9 cellular contexts compared by ENCODE assay signal in the genomic region with DNA sequence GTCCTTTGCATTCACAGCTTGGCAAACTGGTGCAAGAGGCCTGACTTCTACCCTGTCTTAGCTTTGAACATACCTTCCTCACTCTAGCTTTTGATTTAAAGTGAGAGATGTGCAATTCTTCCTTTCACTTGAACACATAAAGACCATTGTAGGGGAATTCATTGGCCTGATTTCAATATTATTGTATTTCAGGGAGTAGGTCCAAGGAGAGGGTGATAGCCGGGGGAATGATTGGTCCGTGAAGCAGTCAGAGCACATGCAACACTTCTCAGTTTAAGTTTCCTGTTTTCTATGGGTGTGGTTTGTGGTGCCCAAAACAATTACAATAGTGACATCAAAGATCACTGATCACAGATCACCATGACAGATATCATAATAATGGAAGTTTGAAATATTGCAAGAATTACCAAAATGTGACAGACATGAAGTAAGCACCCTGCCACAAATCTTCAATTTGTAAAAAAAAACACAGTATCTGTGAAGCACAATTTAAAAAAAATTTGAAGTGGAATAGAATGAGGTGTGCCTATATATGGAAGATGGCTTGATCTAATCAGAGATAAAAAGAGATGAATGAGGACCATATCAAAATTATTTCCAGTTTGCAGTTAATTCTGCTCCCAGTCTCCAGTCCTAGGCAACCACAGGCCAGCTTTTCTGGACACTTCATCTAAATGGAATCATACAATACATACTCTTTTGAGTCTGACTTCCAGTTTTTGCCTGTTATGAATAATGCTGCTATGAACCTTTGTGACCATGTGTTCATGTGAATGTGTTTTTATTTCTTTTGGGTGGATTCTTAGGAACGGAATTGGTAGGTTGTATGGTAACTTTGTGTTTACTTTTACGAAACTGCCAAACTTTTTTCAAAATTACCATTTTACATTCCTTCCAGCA. TPM values are rescaled to one million over a fixed set of nuclear protein-coding genes. Genes with fewer than 3 reads are reported as not detected.
DNase-seq lines count a peak whose midpoint lies in the region; ATAC-seq and TF ChIP-seq lines count a peak whose summit lies in the region.
"Had no signal": no experiment of that assay in that cellular context is flagged by ENCODE, and none has a peak within 500 bp of the region (broad histone marks: within the 10 kb centered on the region; RNA-seq: fewer than 3 reads in every experiment).

No MANE protein-coding gene starts in this region.

- TF ChIP-seq CTCF in nephron progenitor cell (IDR thresholded peaks at IDR 0.05) = no peak

- peak; percentile 77 for DNase-seq in activated CD4-positive, alpha-beta T cell treated with anti-CD3 and anti-CD28 coated beads, Interleukin-2, amount 10 ng/mL, durations not matched to agents 24 days and 14 days
- no peak for DNase-seq in activated CD4-positive, alpha-beta T cell treated with anti-CD3 and anti-CD28 coated beads for 48 hours
- DNase-seq in fibroblast of peridontal ligament (ENCODE audit: extremely low read depth) (peak; percentile 56), superior temporal gyrus (ENCODE audit: extremely low spot score) (peak; percentile 47), kidney tubule cell (ENCODE audit: low spot score) (no peak), nephron progenitor cell (no peak)
- DNase-seq: body of pancreas had no signal

- peak overlapping the region; percentile 88 for H3K27ac Mint-ChIP-seq in activated CD4-positive, alpha-beta T cell treated with anti-CD3 and anti-CD28 coated beads, Interleukin-2, amount 10 ng/mL, durations not matched to agents 24 days and 14 days
- no peak overlapping the region for H3K27ac Mint-ChIP-seq in nephron progenitor cell

- peak overlapping the region; percentile 49 for H3K4me3 Mint-ChIP-seq in activated CD4-positive, alpha-beta T cell treated with anti-CD3 and anti-CD28 coated beads, Interleukin-2, amount 10 ng/mL, durations not matched to agents 24 days and 14 days
- H3K4me3 Mint-ChIP-seq in nephron progenitor cell = no peak overlapping the region

- intact Hi-C loops in activated CD4-positive, alpha-beta T cell treated with anti-CD3 and anti-CD28 coated beads, Interleukin-2, amount 10 ng/mL, durations not matched to agents 24 days and 14 days (cut with micrococcal nuclease) = loop anchor here (5.0 kb wide), 1 partner anchor 57 kb away; no protein-coding TSS in a partner anchor

- H3K9me3 Mint-ChIP-seq in activated CD4-positive, alpha-beta T cell treated with anti-CD3 and anti-CD28 coated beads, Interleukin-2, amount 10 ng/mL, durations not matched to agents 24 days and 14 days = no peaks in the 10 kb centered on the region
- peaks cover 14% of the 10 kb centered on the region for H3K9me3 Mint-ChIP-seq in nephron progenitor cell

- H3K4me1 Mint-ChIP-seq in activated CD4-positive, alpha-beta T cell treated with anti-CD3 and anti-CD28 coated beads, Interleukin-2, amount 10 ng/mL, durations not matched to agents 24 days and 14 days = peaks cover 35% of the 10 kb centered on the region
- H3K4me1 Mint-ChIP-seq in nephron progenitor cell = peaks cover 8% of the 10 kb centered on the region

- H3K36me3 Mint-ChIP-seq in activated CD4-positive, alpha-beta T cell treated with anti-CD3 and anti-CD28 coated beads, Interleukin-2, amount 10 ng/mL, durations not matched to agents 24 days and 14 days (ENCODE audit: low read depth) = peaks cover 35% of the 10 kb centered on the region
- peaks cover 33% of the 10 kb centered on the region for H3K36me3 Mint-ChIP-seq in nephron progenitor cell (ENCODE audit: low read depth)

- ATAC-seq in SK-N-SH treated with all-trans-retinoic acid at 6 μM for 48 hours = peak; percentile 50; the same call in 2 of the 3 replicates
- ATAC-seq in HG03039 (IDR thresholded peaks at IDR 0.05; ENCODE audit: unreplicated experiment) = no peak
- ATAC-seq: body of pancreas had no signal

- no peaks in the 10 kb centered on the region for H3K27me3 Mint-ChIP-seq in activated CD4-positive, alpha-beta T cell treated with anti-CD3 and anti-CD28 coated beads, Interleukin-2, amount 10 ng/mL, durations not matched to agents 24 days and 14 days
- H3K27me3 Mint-ChIP-seq in nephron progenitor cell (ENCODE audit: low read depth, poor library complexity) = no peaks in the 10 kb centered on the region

TF ChIP-seq in SK-N-SH treated with all-trans-retinoic acid at 6 μM for 48 hours, 23 proteins besides CTCF, POLR2A, EP300 and RAD21:
- TF ChIP-seq RARB (CRISPR knock-in tag; IDR thresholded peaks at IDR 0.05) (no peak), ZFP30 (CRISPR knock-in tag; IDR thresholded peaks at IDR 0.05) (no peak)

RNA-seq across cellular contexts. Expression of gene BORCS5, which starts 23.2 kb away (rescaled TPM):
- 34.0 and 37.0 TPM in 2 replicates for total RNA-seq in activated CD4-positive, alpha-beta T cell treated with anti-CD3 and anti-CD28 coated beads, Interleukin-2, amount 10 ng/mL, durations not matched to agents 24 days and 14 days

RNA-seq across cellular contexts. Expression of gene MANSC1, which starts 30.0 kb away (rescaled TPM):
- 0.88 and 1.1 TPM in 2 replicates for total RNA-seq in activated CD4-positive, alpha-beta T cell treated with anti-CD3 and anti-CD28 coated beads, Interleukin-2, amount 10 ng/mL, durations not matched to agents 24 days and 14 days

Comparison
In these comparisons a context has a peak if more than half of its experiments do, and no peak if none do; other contexts are left out.
1. DNase-seq: peak in activated CD4-positive, alpha-beta T cell treated with anti-CD3 and anti-CD28 coated beads, Interleukin-2, amount 10 ng/mL, durations not matched to agents 24 days and 14 days (single experiment), fibroblast of peridontal ligament (single experiment) and superior temporal gyrus (single experiment); none in activated CD4-positive, alpha-beta T cell treated with anti-CD3 and anti-CD28 coated beads for 48 hours (single experiment), kidney tubule cell (single experiment) and nephron progenitor cell (single experiment).